13 cellular contexts compared by ENCODE assay signal in genomic region chr6:16474834-16475781, GRCh38.
DNase-seq lines count a peak whose midpoint lies in the region; ATAC-seq lines count a peak whose summit lies in the region.
"Had no signal": no experiment of that assay in that cellular context is flagged by ENCODE, and none has a peak within 500 bp of the region (broad histone marks: within the 10 kb centered on the region; RNA-seq: fewer than 3 reads in every experiment).

No MANE protein-coding gene starts in this region.

- H3K27me3 Mint-ChIP-seq in activated naive CD4-positive, alpha-beta T cell treated with anti-CD3 and anti-CD28 coated beads, Interleukin-2, amount 50 U/mL, for 24 hours, result no peaks in the 10 kb centered on the region
- no peaks in the 10 kb centered on the region for H3K27me3 Mint-ChIP-seq in activated CD4-positive, alpha-beta memory T cell treated with anti-CD3 and anti-CD28 coated beads, Interleukin-2, amount 10 ng/mL, durations not matched to agents 7 days and 5 days

- peaks cover 25% of the 10 kb centered on the region for H3K36me3 Mint-ChIP-seq in activated naive CD4-positive, alpha-beta T cell treated with anti-CD3 and anti-CD28 coated beads, Interleukin-2, amount 50 U/mL, for 24 hours
- H3K36me3 Mint-ChIP-seq in activated CD4-positive, alpha-beta memory T cell treated with anti-CD3 and anti-CD28 coated beads, Interleukin-2, amount 10 ng/mL, durations not matched to agents 7 days and 5 days (ENCODE audit: low read depth), result peaks cover 62% of the 10 kb centered on the region

- H3K4me3 Mint-ChIP-seq in activated naive CD4-positive, alpha-beta T cell treated with anti-CD3 and anti-CD28 coated beads, Interleukin-2, amount 50 U/mL, for 24 hours, result peak overlapping the region; percentile 77
- no peak overlapping the region for H3K4me3 Mint-ChIP-seq in activated CD4-positive, alpha-beta memory T cell treated with anti-CD3 and anti-CD28 coated beads, Interleukin-2, amount 10 ng/mL, durations not matched to agents 7 days and 5 days

- POLR2A ChIA-PET in activated CD4-positive, alpha-beta memory T cell treated with anti-CD3 and anti-CD28 coated beads, Interleukin-2, amount 10 ng/mL, durations not matched to agents 7 days and 5 days (lab: Charles Lee), result interaction anchor here (0.9 to 8.9 kb wide), 13 partner anchors 9 to 288 kb away, joined by 3 to 106 read pairs (median 8); partner anchors contain the start of gene ATXN1

- peak; percentile 18 for ATAC-seq in HG02623 (IDR thresholded peaks at IDR 0.05; ENCODE audit: unreplicated experiment)
- peak; percentile 67 for ATAC-seq in stimulated activated naive CD8-positive, alpha-beta T cell treated with anti-CD3 and anti-CD28 coated beads, Interleukin-15, Interleukin-2, amounts not matched to agents 100 U/mL and 50 U/mL, for 24 hours
- ATAC-seq: left cardiac atrium, Right ventricle myocardium inferior had no signal

- H3K9me3 Mint-ChIP-seq in activated naive CD4-positive, alpha-beta T cell treated with anti-CD3 and anti-CD28 coated beads, Interleukin-2, amount 50 U/mL, for 24 hours, result peaks cover 5% of the 10 kb centered on the region
- H3K9me3 Mint-ChIP-seq in activated CD4-positive, alpha-beta memory T cell treated with anti-CD3 and anti-CD28 coated beads, Interleukin-2, amount 10 ng/mL, durations not matched to agents 7 days and 5 days, result peaks cover 9% of the 10 kb centered on the region

- no peak for DNase-seq in activated naive CD4-positive, alpha-beta T cell treated with anti-CD3 and anti-CD28 coated beads, Interleukin-2, amount 50 U/mL, for 16 hours
- no peak for DNase-seq in activated CD4-positive, alpha-beta memory T cell treated with anti-CD3 and anti-CD28 coated beads, Interleukin-2, amount 10 ng/mL, durations not matched to agents 7 days and 5 days
- DNase-seq in stimulated activated naive CD8-positive, alpha-beta T cell treated with anti-CD3 and anti-CD28 coated beads, Interleukin-15, Interleukin-2, amounts not matched to agents 100 U/mL and 50 U/mL, for 24 hours, result no peak
- DNase-seq in COLO829 (ENCODE audit: low spot score) (no peak), NCI-H2081 treated with DMSO at 0.1 percent for 48 hours (lab: John Stamatoyannopoulos, UW) (no peak), ACHN (no peak)
- DNase-seq: GM23248, left cardiac atrium, MG63, T1000 had no signal

- H3K27ac Mint-ChIP-seq in activated naive CD4-positive, alpha-beta T cell treated with anti-CD3 and anti-CD28 coated beads, Interleukin-2, amount 50 U/mL, for 24 hours, result peak overlapping the region; percentile 99
- peak overlapping the region; percentile 89 for H3K27ac Mint-ChIP-seq in activated CD4-positive, alpha-beta memory T cell treated with anti-CD3 and anti-CD28 coated beads, Interleukin-2, amount 10 ng/mL, durations not matched to agents 7 days and 5 days

- H3K4me1 Mint-ChIP-seq in activated naive CD4-positive, alpha-beta T cell treated with anti-CD3 and anti-CD28 coated beads, Interleukin-2, amount 50 U/mL, for 24 hours, result peaks cover 73% of the 10 kb centered on the region
- H3K4me1 Mint-ChIP-seq in activated CD4-positive, alpha-beta memory T cell treated with anti-CD3 and anti-CD28 coated beads, Interleukin-2, amount 10 ng/mL, durations not matched to agents 7 days and 5 days, result peaks cover 89% of the 10 kb centered on the region

- CTCF ChIA-PET in activated CD4-positive, alpha-beta memory T cell treated with anti-CD3 and anti-CD28 coated beads, Interleukin-2, amount 10 ng/mL, durations not matched to agents 7 days and 5 days (lab: Charles Lee), result interaction anchor here (0.7 to 1.4 kb wide), 3 partner anchors 21 to 289 kb away, joined by 3 to 5 read pairs (median 3); no protein-coding TSS in a partner anchor

- in situ Hi-C loops in ACHN (cut with HindIII; ENCODE audit: low pct_ligation_motif_present, low pct_unique_long_range_greater_than_20kb, low sequenced_read_pairs), result no loop called here
